In the genomic region with DNA sequence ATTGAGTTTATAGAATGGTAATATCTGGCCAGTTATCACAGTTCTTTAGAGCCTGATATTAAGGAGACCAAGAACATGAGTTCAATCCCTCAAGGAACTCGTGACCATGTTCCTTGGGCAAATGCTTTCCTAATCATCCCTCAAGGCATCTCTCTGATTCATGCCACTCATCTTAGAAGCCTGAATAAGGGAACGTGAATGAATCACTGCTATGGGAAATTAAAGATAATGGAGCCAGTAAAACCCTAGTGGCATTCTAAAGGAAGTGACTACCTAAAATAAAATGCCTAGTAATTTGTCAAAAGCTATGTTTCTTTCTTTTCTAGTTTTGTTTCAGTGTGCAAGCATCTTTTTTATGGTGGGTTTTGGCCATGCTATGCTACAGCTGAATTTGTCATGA, we compare ENCODE assay signal across 15 cellular contexts.
DNase-seq lines count a peak whose midpoint lies in the region; ATAC-seq, FAIRE-seq and TF ChIP-seq lines count a peak whose summit lies in the region.
"Had no signal": no experiment of that assay in that cellular context is flagged by ENCODE, and none has a peak within 500 bp of the region (broad histone marks: within the 10 kb centered on the region; RNA-seq: fewer than 3 reads in every experiment).

No MANE protein-coding gene starts in this region.

- no peaks in the 10 kb centered on the region for H3K36me3 ChIP-seq in A673 (ENCODE audit: insufficient read depth, low read length, poor library complexity, severe bottlenecking)

- H3K9me3 Mint-ChIP-seq in HFFc6, result no peaks in the 10 kb centered on the region
- H3K9me3 Mint-ChIP-seq in activated naive CD4-positive, alpha-beta T cell treated with anti-CD3 and anti-CD28 coated beads, Interleukin-2, amount 50 U/mL, for 72 hours, result peaks cover 0 to 2% of the 10 kb centered on the region in 2 donors
- H3K9me3 Mint-ChIP-seq: effector memory CD8-positive, alpha-beta T cell; memory B cell had no signal

- no peaks in the 10 kb centered on the region for H3K36me3 Mint-ChIP-seq in HFFc6 (ENCODE audit: low read depth)
- no peaks in the 10 kb centered on the region for H3K36me3 Mint-ChIP-seq in activated naive CD4-positive, alpha-beta T cell treated with anti-CD3 and anti-CD28 coated beads, Interleukin-2, amount 50 U/mL, for 72 hours
- H3K36me3 Mint-ChIP-seq: memory B cell had no signal

- BruUV-seq in A673 (replicated peaks; lab: Mats Ljungman, UMichigan), result no TSS peak

- H3K4me1 Mint-ChIP-seq in HFFc6 (ENCODE audit: low read depth), result peaks cover 19% of the 10 kb centered on the region; the same call in 1 of the 2 replicates
- H3K4me1 Mint-ChIP-seq: memory B cell had no signal

- no peak for TF ChIP-seq CTCF in A673 (conservative IDR thresholded peaks at IDR 0.05; ENCODE audit: low read depth, low read length)
- TF ChIP-seq CTCF in HFFc6 (IDR thresholded peaks at IDR 0.05), result peak; percentile 49; the same call in 1 of the 2 replicates

- H3K27me3 ChIP-seq in A673 (replicated peaks; ENCODE audit: insufficient read depth, low read depth, low read length, poor library complexity), result no peaks in the 10 kb centered on the region

- no peaks in the 10 kb centered on the region for H3K27me3 Mint-ChIP-seq in HFFc6 (ENCODE audit: insufficient read depth)
- H3K27me3 Mint-ChIP-seq: effector memory CD8-positive, alpha-beta T cell; memory B cell had no signal

- H3K4me1 ChIP-seq in A673 (ENCODE audit: insufficient read depth, low read length, poor library complexity, severe bottlenecking), result no peaks in the 10 kb centered on the region
- H3K4me1 ChIP-seq: A549 had no signal

- intact Hi-C loops in A673 (cut with micrococcal nuclease; ENCODE audit: unreplicated experiment) (no loop called here), head of caudate nucleus (cut with DNase I) (no loop called here)

- DNase-seq in A673 (ENCODE audit: low spot score), result peak; percentile 83
- DNase-seq in HFFc6, result peak; percentile 92
- peak; percentile 69 for DNase-seq in astrocyte of the hippocampus (ENCODE audit: low read depth, low spot score)
- DNase-seq in foreskin melanocyte, result peak; percentile 92
- DNase-seq in OCI-M2 (lab: John Stamatoyannopoulos, UW; ENCODE audit: unreplicated experiment), result no peak
- no peak for DNase-seq in GM12891 (ENCODE audit: insufficient read length, low spot score)
- DNase-seq in activated naive CD4-positive, alpha-beta T cell treated with anti-CD3 and anti-CD28 coated beads, Interleukin-2, amount 50 U/mL, for 72 hours (ENCODE audit: low spot score in 2 of 2), result no peak
- DNase-seq in head of caudate nucleus, result no peak
- DNase-seq: activated CD4-positive, CD25-positive, alpha-beta regulatory T cell treated with anti-CD3 and anti-CD28 coated beads, Interleukin-2, amount 50 U/mL, for 72 hours; activated T-cell treated with anti-CD3 and anti-CD28 coated beads, Interleukin-2, amount 50 U/mL, for 1 hour; effector memory CD8-positive, alpha-beta T cell; NCI-H2171; nucleus accumbens had no signal

- no peak for ATAC-seq in activated naive CD4-positive, alpha-beta T cell treated with anti-CD3 and anti-CD28 coated beads, Interleukin-2, amount 50 U/mL, for 72 hours
- ATAC-seq: A549; effector memory CD8-positive, alpha-beta T cell had no signal

- H3K9me3 ChIP-seq in A673 (ENCODE audit: low read depth, low read length, poor library complexity, severe bottlenecking), result no peaks in the 10 kb centered on the region
- H3K9me3 ChIP-seq: A549 had no signal

- H3K4me3 Mint-ChIP-seq in HFFc6, result peak overlapping the region; percentile 65
- H3K4me3 Mint-ChIP-seq: effector memory CD8-positive, alpha-beta T cell; memory B cell had no signal

- no peak overlapping the region for H3K4me3 ChIP-seq in A673 (ENCODE audit: low read depth, low read length, poor library complexity, severe bottlenecking)
- H3K4me3 ChIP-seq: A549 had no signal

- CTCF ChIA-PET in A673 (lab: Charles Lee), result no interaction called here

- H3K27ac ChIP-seq in A673 (ENCODE audit: low read depth, low read length, poor library complexity, severe bottlenecking), result no peak overlapping the region
- H3K27ac ChIP-seq: A549 had no signal

- POLR2A ChIA-PET in A673 (lab: Charles Lee; ENCODE audit: low non-redundant PET), result no interaction called here

- peak overlapping the region; percentile 59; the same call in 1 of the 2 replicates for H3K27ac Mint-ChIP-seq in HFFc6
- no peak overlapping the region for H3K27ac Mint-ChIP-seq in activated naive CD4-positive, alpha-beta T cell treated with anti-CD3 and anti-CD28 coated beads, Interleukin-2, amount 50 U/mL, for 72 hours
- H3K27ac Mint-ChIP-seq: effector memory CD8-positive, alpha-beta T cell; memory B cell had no signal

- FAIRE-seq in GM12891 (lab: Jason Lieb, UNC), result no peak
- FAIRE-seq: A549 had no signal

- no peak for TF ChIP-seq POLR2A in GM12891 (IDR thresholded peaks at IDR 0.05; ENCODE audit: low read depth, low read length)

TF ChIP-seq in GM12891, 5 proteins besides CTCF, POLR2A, EP300 and RAD21:
- TF ChIP-seq TAF1 (IDR thresholded peaks at IDR 0.05; ENCODE audit: low read depth, low read length) (no peak), PAX5 (IDR thresholded peaks at IDR 0.05; ENCODE audit: insufficient read depth, low read length, severe bottlenecking) (no peak), SPI1 (IDR thresholded peaks at IDR 0.05; ENCODE audit: low read depth, low read length) (no peak), POLR2AphosphoS5 (IDR thresholded peaks at IDR 0.05; ENCODE audit: low read depth, low read length) (no peak), POU2F2 (IDR thresholded peaks at IDR 0.05; ENCODE audit: low read depth, low read length) (no peak)

Comparison
In these comparisons a context has a peak if more than half of its experiments do, and no peak if none do; other contexts are left out.
1. DNase-seq: peak in A673 (single experiment), HFFc6 (single experiment), astrocyte of the hippocampus (single experiment) and foreskin melanocyte (single experiment); none in OCI-M2 (single experiment), GM12891 (single experiment), activated naive CD4-positive, alpha-beta T cell treated with anti-CD3 and anti-CD28 coated beads, Interleukin-2, amount 50 U/mL, for 72 hours (0 of 2) and head of caudate nucleus (0 of 42).